In the genomic region with DNA sequence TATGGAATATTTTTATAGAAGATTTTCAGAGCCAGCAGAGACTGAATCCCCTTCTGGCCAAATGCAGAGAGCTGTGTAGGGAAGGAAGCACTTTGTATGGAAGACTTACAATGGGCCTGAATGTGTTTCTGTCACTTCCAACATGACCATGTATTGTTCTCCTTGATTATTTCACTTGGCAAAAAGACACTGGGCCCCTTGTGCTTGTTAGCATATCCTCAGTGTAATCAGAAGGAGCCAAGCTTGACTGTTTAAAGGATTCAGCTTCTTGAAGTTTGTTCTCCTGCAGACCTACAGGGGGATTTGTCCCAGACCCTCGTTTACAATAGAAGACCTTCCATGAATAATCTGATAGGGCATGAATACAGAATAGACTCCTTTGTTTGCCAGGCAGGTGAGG, we compare ENCODE assay signal across 1 cellular context.
TF ChIP-seq lines count a peak whose summit lies in the region.

No MANE protein-coding gene starts in this region.

TF ChIP-seq in H1, 55 proteins besides CTCF, POLR2A, EP300 and RAD21:
- TF ChIP-seq BCL11A (IDR thresholded peaks at IDR 0.05; ENCODE audit: low read depth in 2 of 2, low read length in 2 of 2) (no peak), BACH1 (IDR thresholded peaks at IDR 0.05; ENCODE audit: low read length) (no peak), EZH2 (IDR thresholded peaks at IDR 0.05; ENCODE audit: low read depth, low read length, severe bottlenecking) (no peak), POLR2AphosphoS5 (IDR thresholded peaks at IDR 0.05; ENCODE audit: low read depth, low read length) (no peak), TBP (IDR thresholded peaks at IDR 0.05; ENCODE audit: low read depth, low read length) (no peak), MAFK (IDR thresholded peaks at IDR 0.05; ENCODE audit: low read depth, low read length) (no peak), ASH2L (IDR thresholded peaks at IDR 0.05; ENCODE audit: low read length) (no peak), BRCA1 (IDR thresholded peaks at IDR 0.05; ENCODE audit: low read depth, low read length) (no peak), HDAC2 (IDR thresholded peaks at IDR 0.05; ENCODE audit: borderline replicate concordance in 1 of 2, low read depth in 2 of 2, low read length in 2 of 2) (no peak), RNF2 (IDR thresholded peaks at IDR 0.05; ENCODE audit: borderline replicate concordance, low read depth, low read length, missing control alignments, poor library complexity, severe bottlenecking) (no peak), KDM4A (IDR thresholded peaks at IDR 0.05; ENCODE audit: low read depth, low read length, severe bottlenecking) (no peak), JUND (IDR thresholded peaks at IDR 0.05; ENCODE audit: low read length) (no peak), SP4 (IDR thresholded peaks at IDR 0.05; ENCODE audit: low read length) (no peak)
